Comparison of ENCODE assay signal across 1 cellular context in the genomic region with DNA sequence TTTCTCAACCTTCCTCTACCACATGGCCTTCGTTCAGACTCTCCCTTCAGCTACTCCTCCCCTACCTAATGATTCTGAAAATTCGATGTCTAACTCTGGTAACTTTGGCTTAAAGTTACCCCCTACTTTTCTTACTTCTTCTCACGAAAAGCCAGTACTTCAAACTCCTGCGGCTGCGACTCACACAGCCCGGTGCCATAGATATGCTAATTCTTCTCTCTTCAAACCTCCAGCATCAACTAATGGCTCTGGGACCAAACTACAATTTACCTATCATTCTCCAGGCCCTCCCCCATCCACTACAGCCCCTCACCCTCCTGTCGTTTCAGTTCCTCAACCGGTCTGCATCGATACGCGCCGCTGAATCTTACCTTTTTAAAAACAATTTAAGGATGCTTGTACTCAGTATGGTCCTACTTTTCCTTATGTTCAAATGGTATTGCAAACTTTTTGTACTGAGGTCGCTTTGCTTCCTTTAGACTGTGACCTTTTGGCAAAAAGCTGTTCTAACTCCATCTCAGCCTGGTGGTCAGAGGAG.
TF ChIP-seq lines count a peak whose summit lies in the region.

No MANE protein-coding gene starts in this region.

TF ChIP-seq in H1, 55 proteins besides CTCF, POLR2A, EP300 and RAD21:
- TF ChIP-seq TAF1 (IDR thresholded peaks at IDR 0.05; ENCODE audit: low read depth, low read length) (peak; percentile 29; the same call in 1 of the 2 replicates), ASH2L (IDR thresholded peaks at IDR 0.05; ENCODE audit: low read length) (peak; percentile 95), POU5F1 (IDR thresholded peaks at IDR 0.05; ENCODE audit: low read depth, low read length) (0 out of 2 replicates have a peak, but pooled peaks have one; percentile 6), SP1 (IDR thresholded peaks at IDR 0.05; ENCODE audit: low read depth, low read length) (0 out of 2 replicates have a peak, but pooled peaks have one; percentile 20), MAFK (IDR thresholded peaks at IDR 0.05; ENCODE audit: low read depth, low read length) (peak; percentile 3; the same call in 1 of the 2 replicates), RBBP5 (IDR thresholded peaks at IDR 0.05; ENCODE audit: borderline replicate concordance, low read depth, low read length) (peak; percentile 80; the same call in 1 of the 2 replicates)
